In the genomic region with DNA sequence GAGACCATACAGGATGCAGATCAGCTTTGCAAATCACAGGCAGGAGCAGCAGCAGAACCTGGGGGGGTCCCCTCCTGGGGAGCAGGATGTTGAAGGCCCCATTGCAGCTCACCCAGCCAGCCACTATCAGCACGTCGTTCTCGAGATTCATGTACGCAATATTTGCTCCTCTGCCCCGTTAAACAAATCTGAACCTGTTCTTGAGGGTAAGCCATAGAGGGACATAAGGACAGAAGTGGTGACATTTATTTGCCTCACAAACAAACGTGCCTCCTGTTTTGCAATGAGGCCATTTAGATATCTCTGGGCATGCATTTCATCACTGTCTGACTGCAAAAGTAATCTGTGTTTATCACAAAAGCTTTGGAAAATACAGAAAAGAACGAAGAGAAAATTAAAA, we compare ENCODE assay signal across 1 cellular context.
TF ChIP-seq lines count a peak whose summit lies in the region.

No MANE protein-coding gene starts in this region.

TF ChIP-seq in HepG2, 621 proteins besides CTCF, POLR2A, EP300 and RAD21 (continued from another document):
- TF ChIP-seq GFI1 (CRISPR knock-in tag; IDR thresholded peaks at IDR 0.05; ENCODE audit: borderline replicate concordance) (peak; percentile 93), HHEX (CRISPR knock-in tag; IDR thresholded peaks at IDR 0.05) (peak; percentile 32; the same call in 1 of the 2 replicates), BHLHE40 (IDR thresholded peaks at IDR 0.05; ENCODE audit: low read length) (peak; percentile 59), CEBPG (CRISPR knock-in tag; IDR thresholded peaks at IDR 0.05) (peak; percentile 69), FOXA1 (IDR thresholded peaks at IDR 0.05) (no peak), FOXA1 (CRISPR knock-in tag; IDR thresholded peaks at IDR 0.05) (peak; percentile 29; the same call in 1 of the 2 replicates), FOXP1 (IDR thresholded peaks at IDR 0.05) (no peak), FOXP1 (CRISPR knock-in tag; IDR thresholded peaks at IDR 0.05) (peak; percentile 67; the same call in 1 of the 2 replicates), NR2C2 (CRISPR knock-in tag; IDR thresholded peaks at IDR 0.05; ENCODE audit: borderline replicate concordance) (peak; percentile 41; the same call in 1 of the 2 replicates)
- TF ChIP-seq, protein P1, sequence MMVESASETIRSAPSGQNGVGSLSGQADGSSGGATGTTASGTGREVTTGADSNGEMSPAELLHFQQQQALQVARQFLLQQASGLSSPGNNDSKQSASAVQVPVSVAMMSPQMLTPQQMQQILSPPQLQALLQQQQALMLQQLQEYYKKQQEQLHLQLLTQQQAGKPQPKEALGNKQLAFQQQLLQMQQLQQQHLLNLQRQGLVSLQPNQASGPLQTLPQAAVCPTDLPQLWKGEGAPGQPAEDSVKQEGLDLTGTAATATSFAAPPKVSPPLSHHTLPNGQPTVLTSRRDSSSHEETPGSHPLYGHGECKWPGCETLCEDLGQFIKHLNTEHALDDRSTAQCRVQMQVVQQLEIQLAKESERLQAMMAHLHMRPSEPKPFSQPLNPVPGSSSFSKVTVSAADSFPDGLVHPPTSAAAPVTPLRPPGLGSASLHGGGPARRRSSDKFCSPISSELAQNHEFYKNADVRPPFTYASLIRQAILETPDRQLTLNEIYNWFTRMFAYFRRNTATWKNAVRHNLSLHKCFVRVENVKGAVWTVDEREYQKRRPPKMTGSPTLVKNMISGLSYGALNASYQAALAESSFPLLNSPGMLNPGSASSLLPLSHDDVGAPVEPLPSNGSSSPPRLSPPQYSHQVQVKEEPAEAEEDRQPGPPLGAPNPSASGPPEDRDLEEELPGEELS (CRISPR knock-in tag; IDR thresholded peaks at IDR 0.05), result peak; percentile 67
- TF ChIP-seq, protein P2, sequence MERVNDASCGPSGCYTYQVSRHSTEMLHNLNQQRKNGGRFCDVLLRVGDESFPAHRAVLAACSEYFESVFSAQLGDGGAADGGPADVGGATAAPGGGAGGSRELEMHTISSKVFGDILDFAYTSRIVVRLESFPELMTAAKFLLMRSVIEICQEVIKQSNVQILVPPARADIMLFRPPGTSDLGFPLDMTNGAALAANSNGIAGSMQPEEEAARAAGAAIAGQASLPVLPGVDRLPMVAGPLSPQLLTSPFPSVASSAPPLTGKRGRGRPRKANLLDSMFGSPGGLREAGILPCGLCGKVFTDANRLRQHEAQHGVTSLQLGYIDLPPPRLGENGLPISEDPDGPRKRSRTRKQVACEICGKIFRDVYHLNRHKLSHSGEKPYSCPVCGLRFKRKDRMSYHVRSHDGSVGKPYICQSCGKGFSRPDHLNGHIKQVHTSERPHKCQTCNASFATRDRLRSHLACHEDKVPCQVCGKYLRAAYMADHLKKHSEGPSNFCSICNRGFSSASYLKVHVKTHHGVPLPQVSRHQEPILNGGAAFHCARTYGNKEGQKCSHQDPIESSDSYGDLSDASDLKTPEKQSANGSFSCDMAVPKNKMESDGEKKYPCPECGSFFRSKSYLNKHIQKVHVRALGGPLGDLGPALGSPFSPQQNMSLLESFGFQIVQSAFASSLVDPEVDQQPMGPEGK (CRISPR knock-in tag; IDR thresholded peaks at IDR 0.05), result peak; percentile 77
- TF ChIP-seq, protein P3, sequence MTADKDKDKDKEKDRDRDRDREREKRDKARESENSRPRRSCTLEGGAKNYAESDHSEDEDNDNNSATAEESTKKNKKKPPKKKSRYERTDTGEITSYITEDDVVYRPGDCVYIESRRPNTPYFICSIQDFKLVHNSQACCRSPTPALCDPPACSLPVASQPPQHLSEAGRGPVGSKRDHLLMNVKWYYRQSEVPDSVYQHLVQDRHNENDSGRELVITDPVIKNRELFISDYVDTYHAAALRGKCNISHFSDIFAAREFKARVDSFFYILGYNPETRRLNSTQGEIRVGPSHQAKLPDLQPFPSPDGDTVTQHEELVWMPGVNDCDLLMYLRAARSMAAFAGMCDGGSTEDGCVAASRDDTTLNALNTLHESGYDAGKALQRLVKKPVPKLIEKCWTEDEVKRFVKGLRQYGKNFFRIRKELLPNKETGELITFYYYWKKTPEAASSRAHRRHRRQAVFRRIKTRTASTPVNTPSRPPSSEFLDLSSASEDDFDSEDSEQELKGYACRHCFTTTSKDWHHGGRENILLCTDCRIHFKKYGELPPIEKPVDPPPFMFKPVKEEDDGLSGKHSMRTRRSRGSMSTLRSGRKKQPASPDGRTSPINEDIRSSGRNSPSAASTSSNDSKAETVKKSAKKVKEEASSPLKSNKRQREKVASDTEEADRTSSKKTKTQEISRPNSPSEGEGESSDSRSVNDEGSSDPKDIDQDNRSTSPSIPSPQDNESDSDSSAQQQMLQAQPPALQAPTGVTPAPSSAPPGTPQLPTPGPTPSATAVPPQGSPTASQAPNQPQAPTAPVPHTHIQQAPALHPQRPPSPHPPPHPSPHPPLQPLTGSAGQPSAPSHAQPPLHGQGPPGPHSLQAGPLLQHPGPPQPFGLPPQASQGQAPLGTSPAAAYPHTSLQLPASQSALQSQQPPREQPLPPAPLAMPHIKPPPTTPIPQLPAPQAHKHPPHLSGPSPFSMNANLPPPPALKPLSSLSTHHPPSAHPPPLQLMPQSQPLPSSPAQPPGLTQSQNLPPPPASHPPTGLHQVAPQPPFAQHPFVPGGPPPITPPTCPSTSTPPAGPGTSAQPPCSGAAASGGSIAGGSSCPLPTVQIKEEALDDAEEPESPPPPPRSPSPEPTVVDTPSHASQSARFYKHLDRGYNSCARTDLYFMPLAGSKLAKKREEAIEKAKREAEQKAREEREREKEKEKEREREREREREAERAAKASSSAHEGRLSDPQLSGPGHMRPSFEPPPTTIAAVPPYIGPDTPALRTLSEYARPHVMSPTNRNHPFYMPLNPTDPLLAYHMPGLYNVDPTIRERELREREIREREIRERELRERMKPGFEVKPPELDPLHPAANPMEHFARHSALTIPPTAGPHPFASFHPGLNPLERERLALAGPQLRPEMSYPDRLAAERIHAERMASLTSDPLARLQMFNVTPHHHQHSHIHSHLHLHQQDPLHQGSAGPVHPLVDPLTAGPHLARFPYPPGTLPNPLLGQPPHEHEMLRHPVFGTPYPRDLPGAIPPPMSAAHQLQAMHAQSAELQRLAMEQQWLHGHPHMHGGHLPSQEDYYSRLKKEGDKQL (CRISPR knock-in tag; IDR thresholded peaks at IDR 0.05; ENCODE audit: low read depth), result 0 out of 2 replicates have a peak, but pooled peaks have one; percentile 51
